8 cellular contexts compared by ENCODE assay signal in the genomic region with DNA sequence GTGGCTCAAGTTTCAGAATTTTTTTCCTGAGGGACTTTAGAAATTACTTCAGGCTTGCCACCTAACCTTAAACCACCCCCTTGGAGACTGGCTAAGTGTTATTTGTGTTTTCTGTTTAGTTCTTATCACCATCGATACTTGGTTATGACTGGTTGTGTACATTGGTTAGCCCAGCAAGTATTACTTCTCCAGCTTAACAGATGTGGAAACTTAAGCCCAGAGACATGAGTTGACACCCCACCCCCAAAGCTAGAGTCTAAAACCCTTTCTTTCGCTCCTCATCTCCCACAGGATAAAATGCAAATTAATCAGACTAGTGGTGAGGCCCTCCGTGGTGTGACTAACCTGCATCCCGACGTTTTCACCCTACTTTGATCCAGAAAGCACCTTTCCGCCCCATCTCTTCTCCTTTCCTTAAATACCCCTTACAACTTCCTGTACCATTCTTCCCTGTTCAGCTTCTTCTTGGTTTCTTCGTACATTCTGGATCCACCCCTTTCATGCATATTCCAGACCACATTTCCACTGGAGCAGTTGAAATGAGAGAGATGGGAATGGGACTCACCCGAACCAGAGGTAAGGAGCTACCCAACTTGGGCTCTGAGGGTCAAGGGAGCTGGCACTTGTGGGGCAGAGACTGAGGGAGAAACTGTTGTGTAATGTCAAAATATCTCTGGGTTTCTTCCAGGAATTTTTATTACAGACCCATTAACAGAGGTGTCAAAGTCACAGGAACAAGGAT. TPM values are rescaled to one million over a fixed set of nuclear protein-coding genes. Genes with fewer than 3 reads are reported as not detected.
A peak's percentile ranks its signal among the peaks of the same experiment; 100 is the strongest.
DNase-seq lines count a peak whose midpoint lies in the region; ATAC-seq, FAIRE-seq and TF ChIP-seq lines count a peak whose summit lies in the region.

No MANE protein-coding gene starts in this region.

- TF ChIP-seq CTCF in heart right ventricle (IDR thresholded peaks at IDR 0.05) (no peak), keratinocyte (optimal IDR thresholded peaks at IDR 0.05 in 1 of 3, IDR thresholded peaks at IDR 0.05 in 1 of 3, conservative IDR thresholded peaks at IDR 0.05 in 1 of 3; ENCODE audit: extremely low read depth in 1 of 3, insufficient read depth in 2 of 3, low read length in 3 of 3) (no peak)

- H3K27ac ChIP-seq in heart right ventricle (peak overlapping the region; percentile 99 to 100 (median 100)), keratinocyte (ENCODE audit: control insufficient read depth, insufficient read depth, low read length) (peak overlapping the region; percentile 90), temporal lobe (ENCODE audit: low read depth, low read length) (peak overlapping the region; percentile 86)

- H3K27ac Mint-ChIP-seq in activated T-helper 2 cell treated with anti-CD3 and anti-CD28 coated beads, Interferon-gamma antibody, Interleukin-2, Interleukin-4, amounts not matched to agents 10 μg/mL and 5 μg/mL and 100 μg/mL, durations not matched to agents 14 hours and 24 hours and 36 hours: peak overlapping the region; percentile 98

- H4K20me1 ChIP-seq in keratinocyte (ENCODE audit: control insufficient read depth, extremely low read depth, insufficient read depth, low read length): peaks cover 4% of the 10 kb centered on the region

- peak overlapping the region; percentile 93 for H3K4me2 ChIP-seq in keratinocyte (ENCODE audit: control insufficient read depth, extremely low read depth, insufficient read depth, low read depth, low read length)

- intact Hi-C loops in heart right ventricle (cut with DNase I) (loop anchor here in 3 of 10 donors (1.0 to 2.0 kb wide), 3 partner anchors 18 to 20 kb away; no protein-coding TSS in a partner anchor), Right ventricle myocardium inferior (cut with DNase I) (no loop called here)
- intact Hi-C loops in activated T-helper 2 cell treated with anti-CD3 and anti-CD28 coated beads, Interferon-gamma antibody, Interleukin-2, Interleukin-4, amounts not matched to agents 10 μg/mL and 5 μg/mL and 100 μg/mL, durations not matched to agents 14 hours and 24 hours and 36 hours (cut with micrococcal nuclease): loop anchor here (1.0 to 5.0 kb wide), 7 partner anchors 14 to 162 kb away; a partner anchor contains a TSS

- peak overlapping the region; percentile 88 for H2AFZ ChIP-seq in keratinocyte (ENCODE audit: control insufficient read depth, low read length)

- no peak for DNase-seq in heart right ventricle
- DNase-seq in Right ventricle myocardium inferior (ENCODE audit: missing footprints): no peak
- no peak for DNase-seq in activated T-helper 2 cell treated with anti-CD3 and anti-CD28 coated beads, Interferon-gamma antibody, Interleukin-2, Interleukin-4, amounts not matched to agents 10 μg/mL and 5 μg/mL and 100 μg/mL, durations not matched to agents 14 hours and 24 hours and 36 hours (ENCODE audit: low spot score)
- no peak for DNase-seq in keratinocyte (ENCODE audit: low read depth, low spot score)
- DNase-seq in DMS153 (lab: John Stamatoyannopoulos, UW): no peak
- DNase-seq in COLO668 (lab: John Stamatoyannopoulos, UW; ENCODE audit: unreplicated experiment): no peak

- H3K9me3 ChIP-seq in heart right ventricle (no peaks in the 10 kb centered on the region), keratinocyte (ENCODE audit: control insufficient read depth, low read depth, low read length) (no peaks in the 10 kb centered on the region)

- dilution Hi-C loops in keratinocyte (cut with MboI; ENCODE audit: extremely low pct_ligation_motif_present, low sequenced_read_pairs): no loop called here

- ATAC-seq in heart right ventricle (peak in 4 of 8 donors; percentile 0 to 7 (median 4)), Right ventricle myocardium inferior (no peak), HG03354 (IDR thresholded peaks at IDR 0.05; ENCODE audit: poor library complexity, severe bottlenecking, unreplicated experiment) (peak; percentile 38)

- H3K36me3 ChIP-seq in heart right ventricle: no peaks in the 10 kb centered on the region
- H3K36me3 ChIP-seq in keratinocyte (ENCODE audit: control insufficient read depth in 2 of 2, extremely low read depth in 1 of 2, insufficient read depth in 2 of 2, low read length in 2 of 2): no peaks in the 10 kb centered on the region

- peak overlapping the region; percentile 78 for H3K9ac ChIP-seq in keratinocyte (ENCODE audit: control insufficient read depth, extremely low read depth, insufficient read depth, low read length)

- H3K27me3 Mint-ChIP-seq in activated T-helper 2 cell treated with anti-CD3 and anti-CD28 coated beads, Interferon-gamma antibody, Interleukin-2, Interleukin-4, amounts not matched to agents 10 μg/mL and 5 μg/mL and 100 μg/mL, durations not matched to agents 14 hours and 24 hours and 36 hours (ENCODE audit: low read depth): no peaks in the 10 kb centered on the region

- H3K27me3 ChIP-seq in heart right ventricle (no peaks in the 10 kb centered on the region), keratinocyte (ENCODE audit: control insufficient read depth, extremely low read depth, insufficient read depth, low read length) (no peaks in the 10 kb centered on the region)

- peaks cover 25% of the 10 kb centered on the region for H3K79me2 ChIP-seq in keratinocyte (ENCODE audit: control insufficient read depth, insufficient read depth, low read length)

- H3K4me3 Mint-ChIP-seq in activated T-helper 2 cell treated with anti-CD3 and anti-CD28 coated beads, Interferon-gamma antibody, Interleukin-2, Interleukin-4, amounts not matched to agents 10 μg/mL and 5 μg/mL and 100 μg/mL, durations not matched to agents 14 hours and 24 hours and 36 hours (ENCODE audit: low read depth): peak overlapping the region; percentile 82

- 65 to 66% methylated on average over 8 of the region's 8 CpGs for WGBS in heart right ventricle, 2 donors

- peaks cover 0 to 66% (median 36%) of the 10 kb centered on the region in 9 donors for H3K4me1 ChIP-seq in heart right ventricle
- peaks cover 22% of the 10 kb centered on the region for H3K4me1 ChIP-seq in keratinocyte (ENCODE audit: control insufficient read depth, extremely low read depth, insufficient read depth, low read length)

- H3K4me3 ChIP-seq in heart right ventricle (peak overlapping the region in 9 of 10 donors; percentile 47 to 99 (median 98)), keratinocyte (ENCODE audit: control insufficient read depth in 2 of 3, extremely low read depth in 1 of 3, insufficient read depth in 2 of 3, low read depth in 1 of 3, low read length in 3 of 3) (peak overlapping the region; percentile 8 to 63 (median 52))

- FAIRE-seq in keratinocyte (lab: Jason Lieb, UNC): no peak

- no peaks in the 10 kb centered on the region for H3K9me3 Mint-ChIP-seq in activated T-helper 2 cell treated with anti-CD3 and anti-CD28 coated beads, Interferon-gamma antibody, Interleukin-2, Interleukin-4, amounts not matched to agents 10 μg/mL and 5 μg/mL and 100 μg/mL, durations not matched to agents 14 hours and 24 hours and 36 hours

- no peaks in the 10 kb centered on the region for H3K9me1 ChIP-seq in keratinocyte (ENCODE audit: control insufficient read depth, extremely low read depth, insufficient read depth, low read length)

- peaks cover 63% of the 10 kb centered on the region for H3K4me1 Mint-ChIP-seq in activated T-helper 2 cell treated with anti-CD3 and anti-CD28 coated beads, Interferon-gamma antibody, Interleukin-2, Interleukin-4, amounts not matched to agents 10 μg/mL and 5 μg/mL and 100 μg/mL, durations not matched to agents 14 hours and 24 hours and 36 hours (ENCODE audit: low read depth)

- peaks cover 11% of the 10 kb centered on the region for H3K36me3 Mint-ChIP-seq in activated T-helper 2 cell treated with anti-CD3 and anti-CD28 coated beads, Interferon-gamma antibody, Interleukin-2, Interleukin-4, amounts not matched to agents 10 μg/mL and 5 μg/mL and 100 μg/mL, durations not matched to agents 14 hours and 24 hours and 36 hours (ENCODE audit: low read depth)

RNA-seq across cellular contexts. Expression of a gene that starts 0.8 kb away (rescaled TPM):
- 10 to 100 TPM; 20.8 to 30.9 (median 26.4) TPM for total RNA-seq in heart right ventricle
- 1 to 10 TPM; 2.9 to 8.8 TPM for polyA plus RNA-seq in heart right ventricle
- total RNA-seq in Right ventricle myocardium inferior: 23.4 TPM
- 49.6 and 51.3 TPM in 2 replicates for total RNA-seq in activated T-helper 2 cell treated with anti-CD3 and anti-CD28 coated beads, Interferon-gamma antibody, Interleukin-2, Interleukin-4, amounts not matched to agents 10 μg/mL and 5 μg/mL and 100 μg/mL, durations not matched to agents 14 hours and 24 hours and 36 hours
- 8.7 to 11.9 TPM (median 9.9 TPM) in 3 replicates for polyA plus RNA-seq in keratinocyte
- 7.0 TPM for polyA plus RNA-seq in keratinocyte (2011; ENCODE audit: low read depth)
- 6.7 and 11.2 TPM in 2 replicates for polyA plus RNA-seq in keratinocyte (2011; cell fraction: cytosol; rRNA removed)
- polyA plus RNA-seq in keratinocyte (2011; cell fraction: nucleus; rRNA removed): 9.0 and 9.2 TPM in 2 replicates
- polyA plus RNA-seq in keratinocyte (2012; ENCODE audit: low replicate concordance): 7.6 and 10.3 TPM in 2 replicates
- 7.2 to 33.6 TPM (median 23.4 TPM) in 3 replicates for polyA minus RNA-seq in keratinocyte
- 27.2 TPM for polyA minus RNA-seq in keratinocyte (2011; cell fraction: cytosol; rRNA and poly(A)+ RNA removed)
- 19.9 and 29.2 TPM in 2 replicates for polyA minus RNA-seq in keratinocyte (2011; cell fraction: nucleus; rRNA and poly(A)+ RNA removed)
- total RNA-seq in temporal lobe: 37.1 TPM

RNA-seq across cellular contexts. Expression of a gene that starts 29.6 kb away (rescaled TPM):
- total RNA-seq in heart right ventricle (not detected), Right ventricle myocardium inferior (not detected), temporal lobe (0.25 TPM)
- polyA plus RNA-seq in heart right ventricle (not detected), keratinocyte (0.16 to 0.42 TPM (median 0.33 TPM) in 3 replicates)
- total RNA-seq in activated T-helper 2 cell treated with anti-CD3 and anti-CD28 coated beads, Interferon-gamma antibody, Interleukin-2, Interleukin-4, amounts not matched to agents 10 μg/mL and 5 μg/mL and 100 μg/mL, durations not matched to agents 14 hours and 24 hours and 36 hours: not detected in 2 replicates
- not detected for polyA plus RNA-seq in keratinocyte (2011; ENCODE audit: low read depth)
- 0.06 and 0.35 TPM in 2 replicates for polyA plus RNA-seq in keratinocyte (2011; cell fraction: cytosol; rRNA removed)
- polyA plus RNA-seq in keratinocyte (2011; cell fraction: nucleus; rRNA removed): 0.06 and 0.49 TPM in 2 replicates
- 0.68 and 0.86 TPM in 2 replicates for polyA plus RNA-seq in keratinocyte (2012; ENCODE audit: low replicate concordance)
- polyA minus RNA-seq in keratinocyte: not detected in 3 replicates
- polyA minus RNA-seq in keratinocyte (2011; cell fraction: cytosol; rRNA and poly(A)+ RNA removed): not detected
- not detected in 2 replicates for polyA minus RNA-seq in keratinocyte (2011; cell fraction: nucleus; rRNA and poly(A)+ RNA removed)
